1 cellular context compared by ENCODE assay signal in the genomic region with DNA sequence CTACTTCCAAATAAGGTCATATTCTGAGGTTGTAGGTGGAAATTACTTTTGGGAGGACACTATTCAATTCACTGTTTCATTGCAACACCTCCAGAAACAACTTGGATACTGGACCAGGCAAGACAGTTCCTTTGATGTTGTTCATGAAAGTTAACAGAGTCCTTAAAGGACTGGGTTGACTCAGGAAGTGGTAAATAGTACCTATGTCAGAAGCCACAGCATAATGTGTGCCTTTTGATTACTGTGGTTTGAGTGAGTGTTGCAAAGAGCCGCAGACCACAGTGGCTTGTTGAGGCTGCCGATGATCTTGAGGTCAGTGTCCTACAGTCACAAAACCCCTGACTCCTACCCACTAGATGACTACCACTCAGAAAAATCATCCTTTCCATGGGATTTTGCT.
TF ChIP-seq lines count a peak whose summit lies in the region.

No MANE protein-coding gene starts in this region.

TF ChIP-seq in GM12878, 131 proteins besides CTCF, POLR2A, EP300 and RAD21 (continued from another document and continues in another):
- TF ChIP-seq E2F8 (IDR thresholded peaks at IDR 0.05; ENCODE audit: low read depth, partially characterized antibody) = no peak
- TF ChIP-seq YBX1 (IDR thresholded peaks at IDR 0.05) = no peak
- peak; percentile 93 for TF ChIP-seq NFIC (IDR thresholded peaks at IDR 0.05; ENCODE audit: low read depth, low read length)
- peak; percentile 33; the same call in 1 of the 2 replicates for TF ChIP-seq RB1 (IDR thresholded peaks at IDR 0.05; ENCODE audit: borderline replicate concordance)
- TF ChIP-seq BHLHE40 (IDR thresholded peaks at IDR 0.05; ENCODE audit: borderline replicate concordance in 1 of 2, low read depth in 2 of 2, low read length in 1 of 2) = peak; percentile 87 to 92
- no peak for TF ChIP-seq RFX5 (IDR thresholded peaks at IDR 0.05; ENCODE audit: low read depth, low read length)
- TF ChIP-seq CHD2 (IDR thresholded peaks at IDR 0.05; ENCODE audit: borderline replicate concordance, low read depth, low read length) = peak; percentile 48; the same call in 1 of the 2 replicates
- TF ChIP-seq ZNF217 (IDR thresholded peaks at IDR 0.05) = peak; percentile 67
- peak; percentile 69; the same call in 1 of the 2 replicates for TF ChIP-seq MTA3 (IDR thresholded peaks at IDR 0.05; ENCODE audit: borderline replicate concordance, low read length)
- TF ChIP-seq IKZF1 (conservative IDR thresholded peaks at IDR 0.05) = peak; percentile 93
- TF ChIP-seq MAX (IDR thresholded peaks at IDR 0.05; ENCODE audit: low read depth, low read length) = no peak
- TF ChIP-seq SPI1 (IDR thresholded peaks at IDR 0.05; ENCODE audit: borderline replicate concordance, insufficient read depth, low read depth, low read length) = 0 out of 2 replicates have a peak, but pooled peaks have one; percentile 23
- TF ChIP-seq EZH2 (IDR thresholded peaks at IDR 0.05; ENCODE audit: borderline replicate concordance, control insufficient read depth, low read depth, low read length) = no peak
- no peak for TF ChIP-seq FOXK2 (IDR thresholded peaks at IDR 0.05)
- TF ChIP-seq CBFB (IDR thresholded peaks at IDR 0.05; ENCODE audit: low read depth) = peak; percentile 99
- TF ChIP-seq BACH1 (IDR thresholded peaks at IDR 0.05; ENCODE audit: borderline replicate concordance) = peak; percentile 87; the same call in 1 of the 2 replicates
- TF ChIP-seq PAX5 (IDR thresholded peaks at IDR 0.05; ENCODE audit: borderline replicate concordance, low read depth, low read length) = peak; percentile 97
- no peak for TF ChIP-seq KAT2A (conservative IDR thresholded peaks at IDR 0.05; ENCODE audit: control insufficient read depth, low read depth, low read length)
- TF ChIP-seq SUPT20H (IDR thresholded peaks at IDR 0.05; ENCODE audit: borderline replicate concordance, control insufficient read depth, low read depth, low read length) = no peak
- TF ChIP-seq BCL11A (IDR thresholded peaks at IDR 0.05; ENCODE audit: low read depth, low read length) = peak; percentile 97
- 0 out of 2 replicates have a peak, but pooled peaks have one; percentile 35 for TF ChIP-seq GATAD2B (conservative IDR thresholded peaks at IDR 0.05; ENCODE audit: low read depth)
- TF ChIP-seq BMI1 (IDR thresholded peaks at IDR 0.05; ENCODE audit: borderline replicate concordance) = peak; percentile 80; the same call in 1 of the 2 replicates
- TF ChIP-seq, protein P1, sequence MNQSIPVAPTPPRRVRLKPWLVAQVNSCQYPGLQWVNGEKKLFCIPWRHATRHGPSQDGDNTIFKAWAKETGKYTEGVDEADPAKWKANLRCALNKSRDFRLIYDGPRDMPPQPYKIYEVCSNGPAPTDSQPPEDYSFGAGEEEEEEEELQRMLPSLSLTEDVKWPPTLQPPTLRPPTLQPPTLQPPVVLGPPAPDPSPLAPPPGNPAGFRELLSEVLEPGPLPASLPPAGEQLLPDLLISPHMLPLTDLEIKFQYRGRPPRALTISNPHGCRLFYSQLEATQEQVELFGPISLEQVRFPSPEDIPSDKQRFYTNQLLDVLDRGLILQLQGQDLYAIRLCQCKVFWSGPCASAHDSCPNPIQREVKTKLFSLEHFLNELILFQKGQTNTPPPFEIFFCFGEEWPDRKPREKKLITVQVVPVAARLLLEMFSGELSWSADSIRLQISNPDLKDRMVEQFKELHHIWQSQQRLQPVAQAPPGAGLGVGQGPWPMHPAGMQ (IDR thresholded peaks at IDR 0.05; ENCODE audit: borderline replicate concordance) = peak; percentile 69; the same call in 1 of the 2 replicates
- TF ChIP-seq ATF7 (IDR thresholded peaks at IDR 0.05; ENCODE audit: low read depth) = peak; percentile 90
- peak; percentile 98 for TF ChIP-seq MTA2 (IDR thresholded peaks at IDR 0.05; ENCODE audit: low read depth)
- 0 out of 2 replicates have a peak, but pooled peaks have one; percentile 58 for TF ChIP-seq CREB1 (IDR thresholded peaks at IDR 0.05; ENCODE audit: low read depth)
- TF ChIP-seq, protein P2, sequence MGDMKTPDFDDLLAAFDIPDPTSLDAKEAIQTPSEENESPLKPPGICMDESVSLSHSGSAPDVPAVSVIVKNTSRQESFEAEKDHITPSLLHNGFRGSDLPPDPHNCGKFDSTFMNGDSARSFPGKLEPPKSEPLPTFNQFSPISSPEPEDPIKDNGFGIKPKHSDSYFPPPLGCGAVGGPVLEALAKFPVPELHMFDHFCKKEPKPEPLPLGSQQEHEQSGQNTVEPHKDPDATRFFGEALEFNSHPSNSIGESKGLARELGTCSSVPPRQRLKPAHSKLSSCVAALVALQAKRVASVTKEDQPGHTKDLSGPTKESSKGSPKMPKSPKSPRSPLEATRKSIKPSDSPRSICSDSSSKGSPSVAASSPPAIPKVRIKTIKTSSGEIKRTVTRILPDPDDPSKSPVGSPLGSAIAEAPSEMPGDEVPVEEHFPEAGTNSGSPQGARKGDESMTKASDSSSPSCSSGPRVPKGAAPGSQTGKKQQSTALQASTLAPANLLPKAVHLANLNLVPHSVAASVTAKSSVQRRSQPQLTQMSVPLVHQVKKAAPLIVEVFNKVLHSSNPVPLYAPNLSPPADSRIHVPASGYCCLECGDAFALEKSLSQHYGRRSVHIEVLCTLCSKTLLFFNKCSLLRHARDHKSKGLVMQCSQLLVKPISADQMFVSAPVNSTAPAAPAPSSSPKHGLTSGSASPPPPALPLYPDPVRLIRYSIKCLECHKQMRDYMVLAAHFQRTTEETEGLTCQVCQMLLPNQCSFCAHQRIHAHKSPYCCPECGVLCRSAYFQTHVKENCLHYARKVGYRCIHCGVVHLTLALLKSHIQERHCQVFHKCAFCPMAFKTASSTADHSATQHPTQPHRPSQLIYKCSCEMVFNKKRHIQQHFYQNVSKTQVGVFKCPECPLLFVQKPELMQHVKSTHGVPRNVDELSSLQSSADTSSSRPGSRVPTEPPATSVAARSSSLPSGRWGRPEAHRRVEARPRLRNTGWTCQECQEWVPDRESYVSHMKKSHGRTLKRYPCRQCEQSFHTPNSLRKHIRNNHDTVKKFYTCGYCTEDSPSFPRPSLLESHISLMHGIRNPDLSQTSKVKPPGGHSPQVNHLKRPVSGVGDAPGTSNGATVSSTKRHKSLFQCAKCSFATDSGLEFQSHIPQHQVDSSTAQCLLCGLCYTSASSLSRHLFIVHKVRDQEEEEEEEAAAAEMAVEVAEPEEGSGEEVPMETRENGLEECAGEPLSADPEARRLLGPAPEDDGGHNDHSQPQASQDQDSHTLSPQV (IDR thresholded peaks at IDR 0.05) = no peak
- TF ChIP-seq MEF2B (IDR thresholded peaks at IDR 0.05; ENCODE audit: partially characterized antibody, poor library complexity, severe bottlenecking) = peak; percentile 70
- TF ChIP-seq, protein P3, sequence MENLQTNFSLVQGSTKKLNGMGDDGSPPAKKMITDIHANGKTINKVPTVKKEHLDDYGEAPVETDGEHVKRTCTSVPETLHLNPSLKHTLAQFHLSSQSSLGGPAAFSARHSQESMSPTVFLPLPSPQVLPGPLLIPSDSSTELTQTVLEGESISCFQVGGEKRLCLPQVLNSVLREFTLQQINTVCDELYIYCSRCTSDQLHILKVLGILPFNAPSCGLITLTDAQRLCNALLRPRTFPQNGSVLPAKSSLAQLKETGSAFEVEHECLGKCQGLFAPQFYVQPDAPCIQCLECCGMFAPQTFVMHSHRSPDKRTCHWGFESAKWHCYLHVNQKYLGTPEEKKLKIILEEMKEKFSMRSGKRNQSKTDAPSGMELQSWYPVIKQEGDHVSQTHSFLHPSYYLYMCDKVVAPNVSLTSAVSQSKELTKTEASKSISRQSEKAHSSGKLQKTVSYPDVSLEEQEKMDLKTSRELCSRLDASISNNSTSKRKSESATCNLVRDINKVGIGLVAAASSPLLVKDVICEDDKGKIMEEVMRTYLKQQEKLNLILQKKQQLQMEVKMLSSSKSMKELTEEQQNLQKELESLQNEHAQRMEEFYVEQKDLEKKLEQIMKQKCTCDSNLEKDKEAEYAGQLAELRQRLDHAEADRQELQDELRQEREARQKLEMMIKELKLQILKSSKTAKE (IDR thresholded peaks at IDR 0.05; ENCODE audit: low read depth, poor library complexity, severe bottlenecking) = peak; percentile 87
- peak; percentile 17 for TF ChIP-seq SMAD1 (IDR thresholded peaks at IDR 0.05; ENCODE audit: low read depth, partially characterized antibody)
- TF ChIP-seq JUNB (IDR thresholded peaks at IDR 0.05) = peak; percentile 78
- TF ChIP-seq TCF3 (IDR thresholded peaks at IDR 0.05; ENCODE audit: borderline replicate concordance, insufficient read depth, low read depth, low read length) = 0 out of 2 replicates have a peak, but pooled peaks have one; percentile 40
- peak; percentile 82; the same call in 1 of the 2 replicates for TF ChIP-seq IRF4 (IDR thresholded peaks at IDR 0.05; ENCODE audit: low read depth, low read length)
- peak; percentile 96 to 97 for TF ChIP-seq IKZF2 (IDR thresholded peaks at IDR 0.05)
- peak; percentile 57 for TF ChIP-seq BCL3 (IDR thresholded peaks at IDR 0.05; ENCODE audit: borderline replicate concordance, insufficient read depth, low read depth, low read length, poor library complexity, severe bottlenecking)
- no peak for TF ChIP-seq NR2C2 (IDR thresholded peaks at IDR 0.05; ENCODE audit: borderline replicate concordance, control insufficient read depth, insufficient read length, low read depth)
- TF ChIP-seq ZBED1 (IDR thresholded peaks at IDR 0.05; ENCODE audit: borderline replicate concordance) = peak; percentile 82; the same call in 1 of the 2 replicates
- TF ChIP-seq WRNIP1 (IDR thresholded peaks at IDR 0.05; ENCODE audit: borderline replicate concordance, low read depth, low read length) = no peak
- no peak for TF ChIP-seq SREBF1 (IDR thresholded peaks at IDR 0.05; ENCODE audit: low read length)
- no peak for TF ChIP-seq LARP7 (IDR thresholded peaks at IDR 0.05)
- TF ChIP-seq CREM (IDR thresholded peaks at IDR 0.05; ENCODE audit: low read depth) = peak; percentile 86
- TF ChIP-seq, protein P4, sequence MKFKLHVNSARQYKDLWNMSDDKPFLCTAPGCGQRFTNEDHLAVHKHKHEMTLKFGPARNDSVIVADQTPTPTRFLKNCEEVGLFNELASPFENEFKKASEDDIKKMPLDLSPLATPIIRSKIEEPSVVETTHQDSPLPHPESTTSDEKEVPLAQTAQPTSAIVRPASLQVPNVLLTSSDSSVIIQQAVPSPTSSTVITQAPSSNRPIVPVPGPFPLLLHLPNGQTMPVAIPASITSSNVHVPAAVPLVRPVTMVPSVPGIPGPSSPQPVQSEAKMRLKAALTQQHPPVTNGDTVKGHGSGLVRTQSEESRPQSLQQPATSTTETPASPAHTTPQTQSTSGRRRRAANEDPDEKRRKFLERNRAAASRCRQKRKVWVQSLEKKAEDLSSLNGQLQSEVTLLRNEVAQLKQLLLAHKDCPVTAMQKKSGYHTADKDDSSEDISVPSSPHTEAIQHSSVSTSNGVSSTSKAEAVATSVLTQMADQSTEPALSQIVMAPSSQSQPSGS (IDR thresholded peaks at IDR 0.05; ENCODE audit: low read length) = peak; percentile 92
- TF ChIP-seq CEBPB (IDR thresholded peaks at IDR 0.05; ENCODE audit: borderline replicate concordance in 1 of 2, low read depth in 2 of 2, low read length in 2 of 2) = peak in 1 of 2 experiments; percentile 87; a peak in 1 of 4 replicates
- TF ChIP-seq TCF12 (IDR thresholded peaks at IDR 0.05; ENCODE audit: low read depth, low read length) = peak; percentile 58; the same call in 1 of the 2 replicates
- no peak for TF ChIP-seq KLF5 (IDR thresholded peaks at IDR 0.05; ENCODE audit: partially characterized antibody)
- peak; percentile 47 for TF ChIP-seq SP1 (IDR thresholded peaks at IDR 0.05; ENCODE audit: low read depth, low read length)
- TF ChIP-seq HSF1 (IDR thresholded peaks at IDR 0.05; ENCODE audit: low read depth, low read length) = no peak
- no peak for TF ChIP-seq CHD4 (IDR thresholded peaks at IDR 0.05)
- TF ChIP-seq ZNF274 (IDR thresholded peaks at IDR 0.05; ENCODE audit: insufficient read depth, insufficient read length) = no peak
- peak; percentile 82 for TF ChIP-seq NBN (IDR thresholded peaks at IDR 0.05)
- TF ChIP-seq POU2F2 (IDR thresholded peaks at IDR 0.05; ENCODE audit: borderline replicate concordance, low read depth, low read length) = peak; percentile 90; the same call in 2 of the 3 replicates
